1 cellular context compared by ENCODE assay signal in genomic region chr14:100584056-100585031, GRCh38.
TF ChIP-seq lines count a peak whose summit lies in the region.

No MANE protein-coding gene starts in this region.

TF ChIP-seq in K562, 482 proteins besides CTCF, POLR2A, EP300 and RAD21 (continued from another document and continues in another):
- TF ChIP-seq, protein P1, sequence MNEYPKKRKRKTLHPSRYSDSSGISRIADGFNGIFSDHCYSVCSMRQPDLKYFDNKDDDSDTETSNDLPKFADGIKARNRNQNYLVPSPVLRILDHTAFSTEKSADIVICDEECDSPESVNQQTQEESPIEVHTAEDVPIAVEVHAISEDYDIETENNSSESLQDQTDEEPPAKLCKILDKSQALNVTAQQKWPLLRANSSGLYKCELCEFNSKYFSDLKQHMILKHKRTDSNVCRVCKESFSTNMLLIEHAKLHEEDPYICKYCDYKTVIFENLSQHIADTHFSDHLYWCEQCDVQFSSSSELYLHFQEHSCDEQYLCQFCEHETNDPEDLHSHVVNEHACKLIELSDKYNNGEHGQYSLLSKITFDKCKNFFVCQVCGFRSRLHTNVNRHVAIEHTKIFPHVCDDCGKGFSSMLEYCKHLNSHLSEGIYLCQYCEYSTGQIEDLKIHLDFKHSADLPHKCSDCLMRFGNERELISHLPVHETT (CRISPR knock-in tag; conservative IDR thresholded peaks at IDR 0.05 in 1 of 2, IDR thresholded peaks at IDR 0.05 in 1 of 2), result no peak
- TF ChIP-seq SIN3B (IDR thresholded peaks at IDR 0.05; ENCODE audit: low read depth) (no peak), ZNF696 (CRISPR knock-in tag; conservative IDR thresholded peaks at IDR 0.05) (no peak), ZNF41 (CRISPR knock-in tag; conservative IDR thresholded peaks at IDR 0.05) (no peak), CAMTA2 (CRISPR knock-in tag; conservative IDR thresholded peaks at IDR 0.05) (no peak), ZNF224 (CRISPR knock-in tag; IDR thresholded peaks at IDR 0.05) (no peak), MYBL2 (IDR thresholded peaks at IDR 0.05; ENCODE audit: low read depth) (no peak), MYBL2 (CRISPR knock-in tag; IDR thresholded peaks at IDR 0.05; ENCODE audit: borderline replicate concordance) (no peak), ZNF511 (CRISPR knock-in tag; IDR thresholded peaks at IDR 0.05) (no peak), HNRNPH1 (optimal IDR thresholded peaks at IDR 0.05; ENCODE audit: low read depth, low read length) (no peak), ARID2 (IDR thresholded peaks at IDR 0.05) (no peak), ZNF12 (CRISPR knock-in tag; IDR thresholded peaks at IDR 0.05) (no peak), EP400 (IDR thresholded peaks at IDR 0.05) (no peak), ELK1 (CRISPR knock-in tag; IDR thresholded peaks at IDR 0.05) (no peak), RFX1 (IDR thresholded peaks at IDR 0.05) (no peak), SMARCE1 (IDR thresholded peaks at IDR 0.05) (no peak), ARID1B (IDR thresholded peaks at IDR 0.05) (peak; percentile 43), NFE2 (IDR thresholded peaks at IDR 0.05; ENCODE audit: low read depth) (peak; percentile 44; the same call in 1 of the 2 replicates), ZZZ3 (IDR thresholded peaks at IDR 0.05) (no peak), CEBPG (CRISPR knock-in tag; IDR thresholded peaks at IDR 0.05) (no peak), CEBPG (tag; conservative IDR thresholded peaks at IDR 0.05 in 1 of 2, IDR thresholded peaks at IDR 0.05 in 1 of 2) (no peak), CCNT2 (IDR thresholded peaks at IDR 0.05; ENCODE audit: borderline replicate concordance, extremely low read depth, insufficient read length, low read depth, low read length) (no peak), MED1 (CRISPR knock-in tag; IDR thresholded peaks at IDR 0.05; ENCODE audit: borderline replicate concordance) (no peak), ZNF699 (CRISPR knock-in tag; IDR thresholded peaks at IDR 0.05; ENCODE audit: insufficient replicate concordance) (no peak), ADNP (tag; IDR thresholded peaks at IDR 0.05) (no peak), ZNF316 (IDR thresholded peaks at IDR 0.05) (no peak), KAT8 (IDR thresholded peaks at IDR 0.05; ENCODE audit: low read depth) (no peak), KDM4B (IDR thresholded peaks at IDR 0.05; ENCODE audit: borderline replicate concordance in 2 of 2, low read depth in 1 of 2) (no peak), NONO (IDR thresholded peaks at IDR 0.05; ENCODE audit: low read depth in 2 of 2, low read length in 1 of 2) (no peak), FUS (optimal IDR thresholded peaks at IDR 0.05; ENCODE audit: low read depth, low read length) (no peak), NR1H2 (CRISPR knock-in tag; IDR thresholded peaks at IDR 0.05) (no peak), HDAC1 (IDR thresholded peaks at IDR 0.05) (peak in 1 of 2 experiments; percentile 57; a peak in 2 of 4 replicates), ZNF76 (CRISPR knock-in tag; IDR thresholded peaks at IDR 0.05; ENCODE audit: borderline replicate concordance) (no peak), GTF2B (IDR thresholded peaks at IDR 0.05; ENCODE audit: extremely low read depth, insufficient read length) (no peak), ZNF263 (CRISPR knock-in tag; IDR thresholded peaks at IDR 0.05; ENCODE audit: borderline replicate concordance) (no peak), ZNF253 (CRISPR knock-in tag; conservative IDR thresholded peaks at IDR 0.05) (no peak), PCBP2 (IDR thresholded peaks at IDR 0.05; ENCODE audit: low read depth, low read length, poor library complexity, severe bottlenecking) (no peak), NCOR1 (IDR thresholded peaks at IDR 0.05) (0 out of 2 replicates have a peak, but pooled peaks have one; percentile 20), CHD7 (IDR thresholded peaks at IDR 0.05; ENCODE audit: low read depth, low read length) (no peak), DPF2 (IDR thresholded peaks at IDR 0.05) (no peak), RHOXF2B (CRISPR knock-in tag; conservative IDR thresholded peaks at IDR 0.05) (no peak), MXD1 (CRISPR knock-in tag; IDR thresholded peaks at IDR 0.05; ENCODE audit: borderline replicate concordance, poor library complexity, severe bottlenecking) (no peak), CHD1 (IDR thresholded peaks at IDR 0.05; ENCODE audit: low read length) (no peak), ARNT (IDR thresholded peaks at IDR 0.05) (no peak), ZNF584 (CRISPR knock-in tag; IDR thresholded peaks at IDR 0.05; ENCODE audit: low read depth) (no peak), TAF15 (IDR thresholded peaks at IDR 0.05; ENCODE audit: low read depth, low read length) (no peak), CBX3 (IDR thresholded peaks at IDR 0.05; ENCODE audit: borderline replicate concordance in 1 of 2, low read length in 2 of 2) (no peak)
- TF ChIP-seq, protein P2, sequence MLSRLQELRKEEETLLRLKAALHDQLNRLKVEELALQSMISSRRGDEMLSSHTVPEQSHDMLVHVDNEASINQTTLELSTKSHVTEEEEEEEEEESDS (CRISPR knock-in tag; IDR thresholded peaks at IDR 0.05), result no peak
- TF ChIP-seq, protein P3, sequence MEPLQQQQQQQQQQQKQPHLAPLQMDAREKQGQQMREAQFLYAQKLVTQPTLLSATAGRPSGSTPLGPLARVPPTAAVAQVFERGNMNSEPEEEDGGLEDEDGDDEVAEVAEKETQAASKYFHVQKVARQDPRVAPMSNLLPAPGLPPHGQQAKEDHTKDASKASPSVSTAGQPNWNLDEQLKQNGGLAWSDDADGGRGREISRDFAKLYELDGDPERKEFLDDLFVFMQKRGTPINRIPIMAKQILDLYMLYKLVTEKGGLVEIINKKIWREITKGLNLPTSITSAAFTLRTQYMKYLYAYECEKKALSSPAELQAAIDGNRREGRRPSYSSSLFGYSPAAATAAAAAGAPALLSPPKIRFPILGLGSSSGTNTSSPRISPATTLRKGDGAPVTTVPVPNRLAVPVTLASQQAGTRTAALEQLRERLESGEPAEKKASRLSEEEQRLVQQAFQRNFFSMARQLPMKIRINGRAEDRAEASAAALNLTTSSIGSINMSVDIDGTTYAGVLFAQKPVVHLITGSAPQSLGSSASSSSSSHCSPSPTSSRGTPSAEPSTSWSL (CRISPR knock-in tag; IDR thresholded peaks at IDR 0.05; ENCODE audit: borderline replicate concordance), result no peak
- TF ChIP-seq, protein P4, sequence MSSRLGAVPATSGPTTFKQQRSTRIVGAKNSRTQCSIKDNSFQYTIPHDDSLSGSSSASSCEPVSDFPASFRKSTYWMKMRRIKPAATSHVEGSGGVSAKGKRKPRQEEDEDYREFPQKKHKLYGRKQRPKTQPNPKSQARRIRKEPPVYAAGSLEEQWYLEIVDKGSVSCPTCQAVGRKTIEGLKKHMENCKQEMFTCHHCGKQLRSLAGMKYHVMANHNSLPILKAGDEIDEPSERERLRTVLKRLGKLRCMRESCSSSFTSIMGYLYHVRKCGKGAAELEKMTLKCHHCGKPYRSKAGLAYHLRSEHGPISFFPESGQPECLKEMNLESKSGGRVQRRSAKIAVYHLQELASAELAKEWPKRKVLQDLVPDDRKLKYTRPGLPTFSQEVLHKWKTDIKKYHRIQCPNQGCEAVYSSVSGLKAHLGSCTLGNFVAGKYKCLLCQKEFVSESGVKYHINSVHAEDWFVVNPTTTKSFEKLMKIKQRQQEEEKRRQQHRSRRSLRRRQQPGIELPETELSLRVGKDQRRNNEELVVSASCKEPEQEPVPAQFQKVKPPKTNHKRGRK (tag; IDR thresholded peaks at IDR 0.05), result no peak
- TF ChIP-seq, protein P5, sequence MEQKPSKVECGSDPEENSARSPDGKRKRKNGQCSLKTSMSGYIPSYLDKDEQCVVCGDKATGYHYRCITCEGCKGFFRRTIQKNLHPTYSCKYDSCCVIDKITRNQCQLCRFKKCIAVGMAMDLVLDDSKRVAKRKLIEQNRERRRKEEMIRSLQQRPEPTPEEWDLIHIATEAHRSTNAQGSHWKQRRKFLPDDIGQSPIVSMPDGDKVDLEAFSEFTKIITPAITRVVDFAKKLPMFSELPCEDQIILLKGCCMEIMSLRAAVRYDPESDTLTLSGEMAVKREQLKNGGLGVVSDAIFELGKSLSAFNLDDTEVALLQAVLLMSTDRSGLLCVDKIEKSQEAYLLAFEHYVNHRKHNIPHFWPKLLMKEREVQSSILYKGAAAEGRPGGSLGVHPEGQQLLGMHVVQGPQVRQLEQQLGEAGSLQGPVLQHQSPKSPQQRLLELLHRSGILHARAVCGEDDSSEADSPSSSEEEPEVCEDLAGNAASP (IDR thresholded peaks at IDR 0.05), result no peak
